Comparison of ENCODE assay signal across 22 cellular contexts in genomic region chr2:30985493-30986292, GRCh38.
DNase-seq lines count a peak whose midpoint lies in the region; ATAC-seq and TF ChIP-seq lines count a peak whose summit lies in the region.
"Had no signal": no experiment of that assay in that cellular context is flagged by ENCODE, and none has a peak within 500 bp of the region (broad histone marks: within the 10 kb centered on the region; RNA-seq: fewer than 3 reads in every experiment).

No MANE protein-coding gene starts in this region.

- H3K27me3 ChIP-seq in left ventricle myocardium inferior (ENCODE audit: low read depth) (no peaks in the 10 kb centered on the region), right atrium auricular region (no peaks in the 10 kb centered on the region), left lung (no peaks in the 10 kb centered on the region)
- H3K27me3 ChIP-seq: BLaER1 treated with 17β-estradiol and CSF1 and Interleukin-3, amounts not matched to agents 10 nM and 100 nM had no signal

- H3K4me3 Mint-ChIP-seq in activated CD8-positive, alpha-beta T cell treated with anti-CD3 and anti-CD28 coated beads for 36 hours = no peak overlapping the region
- H3K4me3 Mint-ChIP-seq: B cell; CD14-positive monocyte; CD4-positive, alpha-beta T cell; CD8-positive, alpha-beta memory T cell had no signal

- CTCF ChIA-PET in activated CD8-positive, alpha-beta T cell treated with anti-CD3 and anti-CD28 coated beads for 36 hours (lab: Charles Lee) = no interaction called here

- peaks cover 37% of the 10 kb centered on the region for H3K4me1 ChIP-seq in left ventricle myocardium inferior
- H3K4me1 ChIP-seq in right atrium auricular region = peaks cover 0 to 36% of the 10 kb centered on the region in 2 donors
- no peaks in the 10 kb centered on the region for H3K4me1 ChIP-seq in left lung
- H3K4me1 ChIP-seq: BLaER1 treated with 17β-estradiol and CSF1 and Interleukin-3, amounts not matched to agents 10 nM and 100 nM had no signal

- no peaks in the 10 kb centered on the region for H3K27me3 Mint-ChIP-seq in activated CD8-positive, alpha-beta T cell treated with anti-CD3 and anti-CD28 coated beads for 36 hours
- H3K27me3 Mint-ChIP-seq: B cell had no signal

- H3K27ac ChIP-seq in left ventricle myocardium inferior (replicated peaks) = peak overlapping the region; percentile 69
- H3K27ac ChIP-seq in right atrium auricular region = no peak overlapping the region
- H3K27ac ChIP-seq in left lung = no peak overlapping the region
- H3K27ac ChIP-seq: 22Rv1; BLaER1 treated with 17β-estradiol and CSF1 and Interleukin-3, amounts not matched to agents 10 nM and 100 nM; GM23248 had no signal

- H3K9me3 Mint-ChIP-seq in activated CD8-positive, alpha-beta T cell treated with anti-CD3 and anti-CD28 coated beads for 36 hours = no peaks in the 10 kb centered on the region
- H3K9me3 Mint-ChIP-seq: CD14-positive monocyte; CD4-positive, alpha-beta T cell; CD8-positive, alpha-beta memory T cell had no signal

- intact Hi-C loops in left ventricle myocardium inferior (cut with micrococcal nuclease) = no loop called here
- intact Hi-C loops in left lung (cut with DNase I) = no loop called here
- intact Hi-C loops in posterior vena cava (cut with DNase I) = no loop called here
- intact Hi-C loops in activated CD8-positive, alpha-beta T cell treated with anti-CD3 and anti-CD28 coated beads for 36 hours (cut with micrococcal nuclease) = no loop called here

- H3K4me3 ChIP-seq in left ventricle myocardium inferior (no peak overlapping the region), right atrium auricular region (no peak overlapping the region), left lung (no peak overlapping the region)
- H3K4me3 ChIP-seq: BLaER1 treated with 17β-estradiol and CSF1 and Interleukin-3, amounts not matched to agents 10 nM and 100 nM; GM12878; GM23248 had no signal

- H3K36me3 ChIP-seq in left ventricle myocardium inferior (no peaks in the 10 kb centered on the region), right atrium auricular region (no peaks in the 10 kb centered on the region), left lung (no peaks in the 10 kb centered on the region)

- peak; percentile 53; the same call in 1 of the 3 replicates for ATAC-seq in SK-N-SH treated with all-trans-retinoic acid at 6 μM for 48 hours
- peak; percentile 17 for ATAC-seq in left lung
- no peak for ATAC-seq in activated CD8-positive, alpha-beta T cell treated with anti-CD3 and anti-CD28 coated beads for 36 hours
- ATAC-seq: GM12878 had no signal

- no peak for DNase-seq in left ventricle myocardium inferior
- no peak for DNase-seq in right atrium auricular region (ENCODE audit: low spot score)
- no peak for DNase-seq in left lung
- peak; percentile 20 for DNase-seq in posterior vena cava (ENCODE audit: low spot score)
- no peak for DNase-seq in NCI-H1694 treated with DMSO at 0.1 percent for 48 hours (lab: John Stamatoyannopoulos, UW)
- DNase-seq in foreskin melanocyte = no peak
- no peak for DNase-seq in activated CD8-positive, alpha-beta T cell treated with anti-CD3 and anti-CD28 coated beads for 36 hours
- DNase-seq: CD4-positive, alpha-beta T cell; CD8-positive, alpha-beta memory T cell; DMS 273 treated with DMSO at 0.1 percent for 48 hours; DMS79; EL; GDM1; GM23248; H7; HCEC 1CT had no signal

- no peaks in the 10 kb centered on the region for H3K36me3 Mint-ChIP-seq in activated CD8-positive, alpha-beta T cell treated with anti-CD3 and anti-CD28 coated beads for 36 hours (ENCODE audit: low read depth)
- H3K36me3 Mint-ChIP-seq: CD14-positive monocyte; CD8-positive, alpha-beta memory T cell had no signal

- no peaks in the 10 kb centered on the region for H3K4me1 Mint-ChIP-seq in activated CD8-positive, alpha-beta T cell treated with anti-CD3 and anti-CD28 coated beads for 36 hours (ENCODE audit: low read depth)
- H3K4me1 Mint-ChIP-seq: B cell; CD14-positive monocyte; CD8-positive, alpha-beta memory T cell had no signal

- TF ChIP-seq CTCF in left ventricle myocardium inferior (IDR thresholded peaks at IDR 0.05; ENCODE audit: borderline replicate concordance) (no peak), right atrium auricular region (IDR thresholded peaks at IDR 0.05) (no peak), left lung (IDR thresholded peaks at IDR 0.05) (no peak)
- TF ChIP-seq CTCF in activated CD8-positive, alpha-beta T cell treated with anti-CD3 and anti-CD28 coated beads for 36 hours (IDR thresholded peaks at IDR 0.05) = no peak

- H3K27ac Mint-ChIP-seq in activated CD8-positive, alpha-beta T cell treated with anti-CD3 and anti-CD28 coated beads for 36 hours = no peak overlapping the region
- H3K27ac Mint-ChIP-seq: B cell; CD14-positive monocyte; CD4-positive, alpha-beta T cell had no signal

- no peaks in the 10 kb centered on the region for H3K9me3 ChIP-seq in left ventricle myocardium inferior (replicated peaks)
- no peaks in the 10 kb centered on the region for H3K9me3 ChIP-seq in right atrium auricular region
- no peaks in the 10 kb centered on the region for H3K9me3 ChIP-seq in left lung
- H3K9me3 ChIP-seq: BLaER1 treated with 17β-estradiol and CSF1 and Interleukin-3, amounts not matched to agents 10 nM and 100 nM had no signal

- POLR2A ChIA-PET in activated CD8-positive, alpha-beta T cell treated with anti-CD3 and anti-CD28 coated beads for 36 hours (lab: Charles Lee) = no interaction called here

TF ChIP-seq in SK-N-SH treated with all-trans-retinoic acid at 6 μM for 48 hours, 23 proteins besides CTCF, POLR2A, EP300 and RAD21 (continues in another document):
- TF ChIP-seq TSHZ2 (CRISPR knock-in tag; IDR thresholded peaks at IDR 0.05) = peak; percentile 65; the same call in 1 of the 2 replicates
- TF ChIP-seq SNAI2 (CRISPR knock-in tag; IDR thresholded peaks at IDR 0.05) = no peak
- TF ChIP-seq PPARA (CRISPR knock-in tag; IDR thresholded peaks at IDR 0.05; ENCODE audit: borderline replicate concordance) = no peak
- no peak for TF ChIP-seq ZNF8 (CRISPR knock-in tag; IDR thresholded peaks at IDR 0.05)
- no peak for TF ChIP-seq POU6F1 (CRISPR knock-in tag; IDR thresholded peaks at IDR 0.05; ENCODE audit: borderline replicate concordance, low read depth)
- TF ChIP-seq ZC3H10 (CRISPR knock-in tag; IDR thresholded peaks at IDR 0.05) = no peak
- TF ChIP-seq, protein P1, sequence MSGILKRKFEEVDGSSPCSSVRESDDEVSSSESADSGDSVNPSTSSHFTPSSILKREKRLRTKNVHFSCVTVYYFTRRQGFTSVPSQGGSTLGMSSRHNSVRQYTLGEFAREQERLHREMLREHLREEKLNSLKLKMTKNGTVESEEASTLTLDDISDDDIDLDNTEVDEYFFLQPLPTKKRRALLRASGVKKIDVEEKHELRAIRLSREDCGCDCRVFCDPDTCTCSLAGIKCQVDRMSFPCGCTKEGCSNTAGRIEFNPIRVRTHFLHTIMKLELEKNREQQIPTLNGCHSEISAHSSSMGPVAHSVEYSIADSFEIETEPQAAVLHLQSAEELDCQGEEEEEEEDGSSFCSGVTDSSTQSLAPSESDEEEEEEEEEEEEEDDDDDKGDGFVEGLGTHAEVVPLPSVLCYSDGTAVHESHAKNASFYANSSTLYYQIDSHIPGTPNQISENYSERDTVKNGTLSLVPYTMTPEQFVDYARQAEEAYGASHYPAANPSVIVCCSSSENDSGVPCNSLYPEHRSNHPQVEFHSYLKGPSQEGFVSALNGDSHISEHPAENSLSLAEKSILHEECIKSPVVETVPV (CRISPR knock-in tag; IDR thresholded peaks at IDR 0.05) = no peak
- TF ChIP-seq BACH2 (CRISPR knock-in tag; IDR thresholded peaks at IDR 0.05; ENCODE audit: borderline replicate concordance) = no peak
